17 cellular contexts compared by ENCODE assay signal in genomic region chr2:126643972-126644371, GRCh38. TPM values are rescaled to one million over a fixed set of nuclear protein-coding genes. Genes with fewer than 3 reads are reported as not detected.
DNase-seq lines count a peak whose midpoint lies in the region; ATAC-seq and TF ChIP-seq lines count a peak whose summit lies in the region.
"Had no signal": no experiment of that assay in that cellular context is flagged by ENCODE, and none has a peak within 500 bp of the region (broad histone marks: within the 10 kb centered on the region; RNA-seq: fewer than 3 reads in every experiment).

No MANE protein-coding gene starts in this region.

- H3K27ac ChIP-seq in BLaER1 treated with 17β-estradiol and CSF1 and Interleukin-3, amounts not matched to agents 10 nM and 100 nM: peak overlapping the region in 8 of 11 experiments; percentile 27 to 61 (median 40); a peak in 8 of 22 replicates
- H3K27ac ChIP-seq in endodermal cell (ENCODE audit: low read depth, low read length): no peak overlapping the region
- H3K27ac ChIP-seq in brain microvascular endothelial cell: no peak overlapping the region
- H3K27ac ChIP-seq: A549, Peyer's patch had no signal

- H3K27me3 Mint-ChIP-seq in IgD-negative memory B cell (no peaks in the 10 kb centered on the region), endodermal cell (ENCODE audit: insufficient read depth) (peaks cover 4% of the 10 kb centered on the region), osteocyte (ENCODE audit: unreplicated experiment) (peaks cover 33% of the 10 kb centered on the region)
- H3K27me3 Mint-ChIP-seq: CD4-positive, alpha-beta T cell had no signal

- H3K4me3 Mint-ChIP-seq in IgD-negative memory B cell (peak overlapping the region in 1 of 4 donors; percentile 36), endodermal cell (no peak overlapping the region), osteocyte (ENCODE audit: unreplicated experiment) (no peak overlapping the region)
- H3K4me3 Mint-ChIP-seq: CD4-positive, alpha-beta T cell had no signal

- H3K27me3 ChIP-seq in BLaER1 treated with 17β-estradiol and CSF1 and Interleukin-3, amounts not matched to agents 10 nM and 100 nM: no peaks in the 10 kb centered on the region
- H3K27me3 ChIP-seq in endodermal cell (ENCODE audit: control insufficient read depth, insufficient read depth, low read length, poor library complexity, severe bottlenecking): no peaks in the 10 kb centered on the region
- no peaks in the 10 kb centered on the region for H3K27me3 ChIP-seq in brain microvascular endothelial cell (replicated peaks)
- H3K27me3 ChIP-seq: Peyer's patch had no signal

- H3K9me3 ChIP-seq in BLaER1 treated with 17β-estradiol and CSF1 and Interleukin-3, amounts not matched to agents 10 nM and 100 nM (replicated peaks in 1 of 11): peaks cover 0 to 24% (median 5%) of the 10 kb centered on the region in 11 experiments; a peak in 13 of 22 replicates
- H3K9me3 ChIP-seq in endodermal cell (ENCODE audit: control insufficient read depth, low read length): no peaks in the 10 kb centered on the region
- H3K9me3 ChIP-seq: A549, HAP-1, Peyer's patch had no signal

- H3K36me3 ChIP-seq in BLaER1 treated with 17β-estradiol and CSF1 and Interleukin-3, amounts not matched to agents 10 nM and 100 nM: no peaks in the 10 kb centered on the region
- H3K36me3 ChIP-seq in endodermal cell (ENCODE audit: control insufficient read depth, insufficient read depth, low read length) (no peaks in the 10 kb centered on the region), brain microvascular endothelial cell (replicated peaks) (no peaks in the 10 kb centered on the region)
- H3K36me3 ChIP-seq: HAP-1, Peyer's patch had no signal

- H3K36me3 Mint-ChIP-seq in IgD-negative memory B cell: no peaks in the 10 kb centered on the region
- no peaks in the 10 kb centered on the region for H3K36me3 Mint-ChIP-seq in endodermal cell (ENCODE audit: low read depth)
- H3K36me3 Mint-ChIP-seq in osteocyte (ENCODE audit: unreplicated experiment): no peaks in the 10 kb centered on the region

- no peaks in the 10 kb centered on the region for H4K20me1 ChIP-seq in BLaER1 treated with 17β-estradiol and CSF1 and Interleukin-3, amounts not matched to agents 10 nM and 100 nM

- H3K4me3 ChIP-seq in BLaER1 treated with 17β-estradiol and CSF1 and Interleukin-3, amounts not matched to agents 10 nM and 100 nM: no peak overlapping the region
- no peak overlapping the region for H3K4me3 ChIP-seq in endodermal cell (ENCODE audit: low read length)
- no peak overlapping the region for H3K4me3 ChIP-seq in brain microvascular endothelial cell (ENCODE audit: low read depth, low read length)
- H3K4me3 ChIP-seq: A549, HAP-1, Peyer's patch had no signal

- H3K9ac ChIP-seq in BLaER1 treated with 17β-estradiol and CSF1 and Interleukin-3, amounts not matched to agents 10 nM and 100 nM: no peak overlapping the region
- no peak overlapping the region for H3K9ac ChIP-seq in endodermal cell (ENCODE audit: extremely low read depth, low read length, poor library complexity, severe bottlenecking)

- ATAC-seq in HG03469 (IDR thresholded peaks at IDR 0.05; ENCODE audit: unreplicated experiment): no peak
- ATAC-seq in GM18909 (IDR thresholded peaks at IDR 0.05; ENCODE audit: poor library complexity, unreplicated experiment): no peak
- ATAC-seq: Right ventricle myocardium inferior had no signal

- H3K4me1 Mint-ChIP-seq in IgD-negative memory B cell: peaks cover 11 to 18% (median 17%) of the 10 kb centered on the region in 3 donors
- H3K4me1 Mint-ChIP-seq in endodermal cell: peaks cover 17% of the 10 kb centered on the region
- no peaks in the 10 kb centered on the region for H3K4me1 Mint-ChIP-seq in osteocyte (ENCODE audit: unreplicated experiment)

- WGBS in endodermal cell (ENCODE audit: insufficient coverage in 1 of 2, insufficient read length in 1 of 2), 2 experiments: 79 to 86% methylated on average over 2 to 3 of the region's 3 CpGs

- DNase-seq in endodermal cell (peak; percentile 36), osteocyte (ENCODE audit: extremely low spot score, unreplicated experiment) (peak; percentile 7), brain microvascular endothelial cell (no peak), NCI-H1436 (lab: John Stamatoyannopoulos, UW) (no peak)
- DNase-seq: CD4-positive, alpha-beta T cell; DMS79; KG1; NCI-H146; NCI-H510A treated with DMSO at 0.1 percent for 48 hours; Peyer's patch had no signal

- H3K4me1 ChIP-seq in BLaER1 treated with 17β-estradiol and CSF1 and Interleukin-3, amounts not matched to agents 10 nM and 100 nM: peaks cover 8 to 22% (median 16%) of the 10 kb centered on the region in 10 experiments
- peaks cover 3% of the 10 kb centered on the region for H3K4me1 ChIP-seq in endodermal cell (ENCODE audit: control insufficient read depth, insufficient read depth, low read length)
- H3K4me1 ChIP-seq: A549, HAP-1, Peyer's patch had no signal

- H3K27ac Mint-ChIP-seq in IgD-negative memory B cell (peak overlapping the region in 2 of 3 donors; percentile 49 to 81), endodermal cell (no peak overlapping the region), osteocyte (ENCODE audit: unreplicated experiment) (no peak overlapping the region)
- H3K27ac Mint-ChIP-seq: CD4-positive, alpha-beta T cell had no signal

- in situ Hi-C loops in brain microvascular endothelial cell (cut with HindIII; ENCODE audit: low pct_ligation_motif_present, low sequenced_read_pairs): no loop called here

- TF ChIP-seq CTCF in endodermal cell (conservative IDR thresholded peaks at IDR 0.05) (no peak), osteocyte (IDR thresholded peaks at IDR 0.05) (no peak), brain microvascular endothelial cell (IDR thresholded peaks at IDR 0.05; ENCODE audit: low read depth, low read length, missing control alignments) (no peak)

- peaks cover 0 to 5% (median 3%) of the 10 kb centered on the region in 3 donors for H3K9me3 Mint-ChIP-seq in IgD-negative memory B cell
- no peaks in the 10 kb centered on the region for H3K9me3 Mint-ChIP-seq in endodermal cell
- H3K9me3 Mint-ChIP-seq in osteocyte (ENCODE audit: unreplicated experiment): no peaks in the 10 kb centered on the region
- H3K9me3 Mint-ChIP-seq: CD4-positive, alpha-beta T cell had no signal

- H3K4me2 ChIP-seq in BLaER1 treated with 17β-estradiol and CSF1 and Interleukin-3, amounts not matched to agents 10 nM and 100 nM: peak overlapping the region in 10 of 11 experiments; percentile 26 to 54 (median 36); a peak in 16 of 22 replicates
- H3K4me2 ChIP-seq: A549 had no signal

RNA-seq across cellular contexts. Expression of gene GYPC, which starts 12.0 kb away (rescaled TPM):
- polyA plus RNA-seq in IgD-negative memory B cell: 111 TPM
- 10 to 100 TPM; 15.3 to 23.2 TPM for total RNA-seq in endodermal cell
- 71.8 TPM for polyA plus RNA-seq in endodermal cell (2013, experiment 1 of 2)
- 75.2 TPM for polyA plus RNA-seq in endodermal cell (2013, experiment 2 of 2)
- total RNA-seq in osteocyte: 110 and 114 TPM in 2 replicates
- polyA plus RNA-seq: A549 had no signal

Comparison
In these comparisons a context has a peak if more than half of its experiments do, and no peak if none do; other contexts are left out.
1. H3K27ac ChIP-seq: peak in BLaER1 treated with 17β-estradiol and CSF1 and Interleukin-3, amounts not matched to agents 10 nM and 100 nM (8 of 11); none in endodermal cell (single experiment) and brain microvascular endothelial cell (single experiment).
2. H3K27ac Mint-ChIP-seq: peak in IgD-negative memory B cell (2 of 3); none in endodermal cell (single experiment) and osteocyte (single experiment).
3. DNase-seq: peak in endodermal cell (single experiment) and osteocyte (single experiment); none in brain microvascular endothelial cell (single experiment) and NCI-H1436 (single experiment).